12 cellular contexts compared by ENCODE assay signal in genomic region chr14:52781629-52782028, GRCh38.
"Had no signal": no experiment of that assay in that cellular context is flagged by ENCODE, and none has a peak within 500 bp of the region (broad histone marks: within the 10 kb centered on the region; RNA-seq: fewer than 3 reads in every experiment).

No MANE protein-coding gene starts in this region.

- ATAC-seq: activated CD8-positive, alpha-beta T cell treated with anti-CD3 and anti-CD28 coated beads for 36 hours; esophagus mucosa had no signal

- H3K4me3 ChIP-seq: ascending aorta, thyroid gland had no signal

- H3K9me3 ChIP-seq: ascending aorta, thyroid gland had no signal

- H3K27me3 ChIP-seq: ascending aorta, thyroid gland had no signal

- DNase-seq: activated CD4-positive, alpha-beta T cell treated with anti-CD3 and anti-CD28 coated beads, Interleukin-2, amount 10 ng/mL, durations not matched to agents 24 days and 14 days; activated CD8-positive, alpha-beta T cell treated with anti-CD3 and anti-CD28 coated beads for 36 hours; activated naive CD4-positive, alpha-beta T cell treated with Interleukin-2 at 50 U/mL for 16 hours; activated T-cell treated with anti-CD3 and anti-CD28 coated beads, Interleukin-2, amount 50 U/mL, for 24 hours; effector CD4-positive, alpha-beta T cell; foreskin fibroblast; retina; stimulated activated CD8-positive, alpha-beta memory T cell treated with anti-CD3 and anti-CD28 coated beads, Interleukin-4, amount 100 ng/mL, for 48 hours; stimulated activated naive CD4-positive, alpha-beta T cell; thyroid gland had no signal

- H3K4me1 ChIP-seq: thyroid gland had no signal

- H3K27ac ChIP-seq: ascending aorta, thyroid gland had no signal
